15 cellular contexts compared by ENCODE assay signal in genomic region chr2:113276906-113277425, GRCh38. TPM values are rescaled to one million over a fixed set of nuclear protein-coding genes. Genes with fewer than 3 reads are reported as not detected.
A peak's percentile ranks its signal among the peaks of the same experiment; 100 is the strongest.
DNase-seq lines count a peak whose midpoint lies in the region; ATAC-seq, FAIRE-seq and TF ChIP-seq lines count a peak whose summit lies in the region.
"Had no signal": no experiment of that assay in that cellular context is flagged by ENCODE, and none has a peak within 500 bp of the region (broad histone marks: within the 10 kb centered on the region; RNA-seq: fewer than 3 reads in every experiment).

No MANE protein-coding gene starts in this region.

- ATAC-seq in foreskin keratinocyte (peak; percentile 20), HG02885 (IDR thresholded peaks at IDR 0.05; ENCODE audit: poor library complexity, unreplicated experiment) (no peak), GM19467 (IDR thresholded peaks at IDR 0.05; ENCODE audit: unreplicated experiment) (no peak), HG02798 (IDR thresholded peaks at IDR 0.05; ENCODE audit: poor library complexity, unreplicated experiment) (no peak)

- no peaks in the 10 kb centered on the region for H3K9me3 Mint-ChIP-seq in neural crest cell

- DNase-seq in Caki2 (ENCODE audit: low read depth) (peak; percentile 69), RCC 7860 (ENCODE audit: low spot score) (peak; percentile 10), foreskin keratinocyte (no peak), neural crest cell (ENCODE audit: low read depth, low spot score) (no peak), GM19238 (ENCODE audit: insufficient read length, low spot score) (no peak)
- DNase-seq: cortex of kidney, gastrocnemius medialis, NCI-H1436, NCI-H774, SJCRH30 had no signal

- H3K4me1 Mint-ChIP-seq in neural crest cell = peaks cover 4% of the 10 kb centered on the region

- peaks cover 59% of the 10 kb centered on the region for H3K27me3 ChIP-seq in foreskin keratinocyte
- H3K27me3 ChIP-seq: SJCRH30 had no signal

- peak overlapping the region; percentile 79 for H3K4me3 Mint-ChIP-seq in neural crest cell

- H3K27ac Mint-ChIP-seq in neural crest cell (ENCODE audit: unreplicated experiment) = no peak overlapping the region

- H3K27ac ChIP-seq in foreskin keratinocyte = no peak overlapping the region
- H3K27ac ChIP-seq: C4-2B, gastrocnemius medialis, SJCRH30 had no signal

- H3K36me3 Mint-ChIP-seq in neural crest cell (ENCODE audit: low read depth) = no peaks in the 10 kb centered on the region

- TF ChIP-seq CTCF in foreskin keratinocyte (conservative IDR thresholded peaks at IDR 0.05) (no peak), neural crest cell (conservative IDR thresholded peaks at IDR 0.05) (no peak)

- H3K4me1 ChIP-seq in foreskin keratinocyte = peaks cover 6% of the 10 kb centered on the region
- H3K4me1 ChIP-seq: gastrocnemius medialis had no signal

- H3K27me3 Mint-ChIP-seq in neural crest cell (ENCODE audit: low read depth) = peaks cover 99% of the 10 kb centered on the region

- in situ Hi-C loops in Caki2 (cut with HindIII; ENCODE audit: low pct_unique_long_range_greater_than_20kb, low sequenced_read_pairs) = no loop called here

- FAIRE-seq in RCC 7860 (lab: Jason Lieb, UNC) = no peak

RNA-seq across cellular contexts. Expression of gene PAX8, which starts 1.8 kb away (rescaled TPM):
- total RNA-seq in Caki2 (2014; rRNA removed; shearing (Covaris generic); ENCODE audit: low replicate concordance) = 50.7 and 89.7 TPM in 2 replicates
- total RNA-seq in foreskin keratinocyte (5.6 and 7.0 TPM in 2 replicates), neural crest cell (0.49 and 0.98 TPM in 2 replicates)
- 4.5 and 5.7 TPM in 2 replicates for polyA plus RNA-seq in foreskin keratinocyte
- total RNA-seq: skeletal muscle tissue had no signal

Comparison
In these comparisons a context has a peak if more than half of its experiments do, and no peak if none do; other contexts are left out.
1. DNase-seq: peak in Caki2 (single experiment) and RCC 7860 (single experiment); none in foreskin keratinocyte (0 of 2), neural crest cell (single experiment) and GM19238 (single experiment).